Comparison of ENCODE assay signal across 8 cellular contexts in the genomic region with DNA sequence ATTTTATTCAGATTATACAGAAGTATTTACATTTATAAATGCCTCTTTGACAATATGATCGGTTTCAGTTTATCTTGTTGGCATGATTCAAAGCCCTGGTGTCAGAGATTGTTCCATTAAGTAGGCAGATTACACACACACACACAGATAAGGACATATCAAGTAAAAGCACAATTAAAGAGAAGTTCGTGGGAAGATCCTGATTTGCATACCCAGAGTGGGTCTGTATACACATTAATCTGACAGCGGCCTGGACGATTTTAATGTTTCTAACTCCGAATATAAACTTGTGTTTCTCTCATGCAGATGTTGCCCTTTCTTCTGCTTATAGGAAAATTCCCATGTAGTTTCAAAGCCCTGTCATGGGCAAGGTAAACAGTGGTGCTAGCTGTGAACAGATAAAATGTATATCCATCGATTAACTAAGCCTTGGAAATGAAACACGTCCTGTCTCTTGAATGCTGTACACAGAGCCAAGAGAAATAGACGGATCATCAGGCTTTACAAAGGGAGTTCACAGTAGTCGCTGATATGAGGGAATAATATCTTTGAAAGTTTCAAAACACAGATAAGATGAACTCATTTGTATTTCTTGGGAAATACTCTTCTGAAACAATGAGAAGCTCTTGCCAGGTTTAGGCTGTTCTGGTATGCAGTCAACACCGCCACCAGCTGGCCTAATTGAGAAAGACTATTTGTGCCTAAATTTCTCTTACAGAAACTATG.
DNase-seq lines count a peak whose midpoint lies in the region; ATAC-seq, FAIRE-seq and TF ChIP-seq lines count a peak whose summit lies in the region.

No MANE protein-coding gene starts in this region.

- H3K27ac ChIP-seq in SK-N-MC: no peak overlapping the region
- H3K27ac ChIP-seq in cardiac muscle cell: no peak overlapping the region

- H3K4me1 ChIP-seq in cardiac muscle cell (ENCODE audit: low read depth): no peaks in the 10 kb centered on the region

- H3K4me3 ChIP-seq in MG63 (no peak overlapping the region), SK-N-MC (no peak overlapping the region), cardiac muscle cell (no peak overlapping the region)

- ATAC-seq in activated naive CD8-positive, alpha-beta T cell treated with anti-CD3 and anti-CD28 coated beads, Interleukin-2, amount 50 U/mL, for 24 hours: no peak
- ATAC-seq in GM19023 (IDR thresholded peaks at IDR 0.05; ENCODE audit: unreplicated experiment): no peak
- ATAC-seq in HG03439 (IDR thresholded peaks at IDR 0.05; ENCODE audit: unreplicated experiment): no peak

- no peaks in the 10 kb centered on the region for H3K27me3 Mint-ChIP-seq in activated naive CD8-positive, alpha-beta T cell treated with anti-CD3 and anti-CD28 coated beads, Interleukin-2, amount 50 U/mL, for 24 hours

- H3K36me3 ChIP-seq in MG63: no peaks in the 10 kb centered on the region
- no peaks in the 10 kb centered on the region for H3K36me3 ChIP-seq in SK-N-MC (ENCODE audit: insufficient read depth, low read length)
- no peaks in the 10 kb centered on the region for H3K36me3 ChIP-seq in cardiac muscle cell

- no peaks in the 10 kb centered on the region for H3K36me3 Mint-ChIP-seq in activated naive CD8-positive, alpha-beta T cell treated with anti-CD3 and anti-CD28 coated beads, Interleukin-2, amount 50 U/mL, for 24 hours (ENCODE audit: low read depth)

- H3K9me3 ChIP-seq in MG63 (no peaks in the 10 kb centered on the region), SK-N-MC (ENCODE audit: low read depth, low read length) (no peaks in the 10 kb centered on the region), cardiac muscle cell (ENCODE audit: low read depth) (no peaks in the 10 kb centered on the region)

- DNase-seq in MG63 (peak; percentile 42), SK-N-MC (ENCODE audit: low read depth, low spot score) (peak; percentile 18), cardiac muscle cell (ENCODE audit: low read depth in 1 of 2, low spot score in 1 of 2) (peak; percentile 64 to 90), putamen (ENCODE audit: low spot score) (peak; percentile 68)
- peak; percentile 59 for DNase-seq in activated naive CD8-positive, alpha-beta T cell treated with anti-CD3 and anti-CD28 coated beads, Interleukin-2, amount 50 U/mL, for 24 hours

- TF ChIP-seq CTCF in cardiac muscle cell (IDR thresholded peaks at IDR 0.05; ENCODE audit: low read depth, low read length): peak; percentile 84

- peak; percentile 87 for FAIRE-seq in G401.6 (lab: Jason Lieb, UNC)

- H3K27me3 ChIP-seq in MG63 (no peaks in the 10 kb centered on the region), cardiac muscle cell (peaks cover 5% of the 10 kb centered on the region)

- H3K4me3 Mint-ChIP-seq in activated naive CD8-positive, alpha-beta T cell treated with anti-CD3 and anti-CD28 coated beads, Interleukin-2, amount 50 U/mL, for 24 hours: no peak overlapping the region

- no peak overlapping the region for H3K9ac ChIP-seq in SK-N-MC (ENCODE audit: insufficient read length)

- no peak overlapping the region for H3K27ac Mint-ChIP-seq in activated naive CD8-positive, alpha-beta T cell treated with anti-CD3 and anti-CD28 coated beads, Interleukin-2, amount 50 U/mL, for 24 hours

- H3K4me1 Mint-ChIP-seq in activated naive CD8-positive, alpha-beta T cell treated with anti-CD3 and anti-CD28 coated beads, Interleukin-2, amount 50 U/mL, for 24 hours: no peaks in the 10 kb centered on the region

- no peaks in the 10 kb centered on the region for H3K9me3 Mint-ChIP-seq in activated naive CD8-positive, alpha-beta T cell treated with anti-CD3 and anti-CD28 coated beads, Interleukin-2, amount 50 U/mL, for 24 hours

Comparison
In these comparisons a context has a peak if more than half of its experiments do, and no peak if none do; other contexts are left out.
1. DNase-seq: peak in every context shown above with its lines; median percentile 77 in cardiac muscle cell; 68 in putamen; 59 in activated naive CD8-positive, alpha-beta T cell treated with anti-CD3 and anti-CD28 coated beads, Interleukin-2, amount 50 U/mL, for 24 hours; 42 in MG63; 18 in SK-N-MC.